13 cellular contexts compared by ENCODE assay signal in genomic region chr1:58905126-58905490, GRCh38.
DNase-seq lines count a peak whose midpoint lies in the region; ATAC-seq and TF ChIP-seq lines count a peak whose summit lies in the region.
"Had no signal": no experiment of that assay in that cellular context is flagged by ENCODE, and none has a peak within 500 bp of the region (broad histone marks: within the 10 kb centered on the region; RNA-seq: fewer than 3 reads in every experiment).

No MANE protein-coding gene starts in this region.

- no peaks in the 10 kb centered on the region for H3K9me3 Mint-ChIP-seq in T-helper 2 cell treated with Interferon-gamma antibody and Interleukin-4, amounts not matched to agents 5 μg/mL and 100 μg/mL, for 36 hours
- H3K9me3 Mint-ChIP-seq in effector memory CD8-positive, alpha-beta T cell, result no peaks in the 10 kb centered on the region
- no peaks in the 10 kb centered on the region for H3K9me3 Mint-ChIP-seq in stimulated activated effector memory CD8-positive, alpha-beta T cell treated with anti-CD3 and anti-CD28 coated beads, Interleukin-12 subunit alpha, Interleukin-12 subunit beta, amount 100 ng/mL, for 72 hours

- intact Hi-C loops in left colon (cut with DNase I, micrococcal nuclease), result no loop called here

- peak overlapping the region; percentile 74 for H3K27ac ChIP-seq in RWPE2 (ENCODE audit: poor library complexity, severe bottlenecking)
- H3K27ac ChIP-seq: SJSA1 had no signal

- peak overlapping the region; percentile 49 for H3K4me3 Mint-ChIP-seq in T-helper 2 cell treated with Interferon-gamma antibody and Interleukin-4, amounts not matched to agents 5 μg/mL and 100 μg/mL, for 36 hours
- peak overlapping the region; percentile 36 to 82 for H3K4me3 Mint-ChIP-seq in effector memory CD8-positive, alpha-beta T cell
- H3K4me3 Mint-ChIP-seq in stimulated activated effector memory CD8-positive, alpha-beta T cell treated with anti-CD3 and anti-CD28 coated beads, Interleukin-12 subunit alpha, Interleukin-12 subunit beta, amount 100 ng/mL, for 72 hours, result peak overlapping the region; percentile 73

- H3K4me1 ChIP-seq in RWPE2 (ENCODE audit: insufficient read depth, poor library complexity, severe bottlenecking), result peaks cover 24% of the 10 kb centered on the region

- no peaks in the 10 kb centered on the region for H3K36me3 Mint-ChIP-seq in T-helper 2 cell treated with Interferon-gamma antibody and Interleukin-4, amounts not matched to agents 5 μg/mL and 100 μg/mL, for 36 hours (ENCODE audit: low read depth)
- no peaks in the 10 kb centered on the region for H3K36me3 Mint-ChIP-seq in effector memory CD8-positive, alpha-beta T cell (ENCODE audit: insufficient read depth)
- peaks cover 6% of the 10 kb centered on the region for H3K36me3 Mint-ChIP-seq in stimulated activated effector memory CD8-positive, alpha-beta T cell treated with anti-CD3 and anti-CD28 coated beads, Interleukin-12 subunit alpha, Interleukin-12 subunit beta, amount 100 ng/mL, for 72 hours

- no peaks in the 10 kb centered on the region for H3K9me3 ChIP-seq in RWPE2 (ENCODE audit: severe bottlenecking)
- H3K9me3 ChIP-seq: SJSA1, testis had no signal

- no peaks in the 10 kb centered on the region for H3K27me3 Mint-ChIP-seq in T-helper 2 cell treated with Interferon-gamma antibody and Interleukin-4, amounts not matched to agents 5 μg/mL and 100 μg/mL, for 36 hours (ENCODE audit: low read depth)
- no peaks in the 10 kb centered on the region for H3K27me3 Mint-ChIP-seq in effector memory CD8-positive, alpha-beta T cell

- peak overlapping the region; percentile 18 for H3K27ac Mint-ChIP-seq in T-helper 2 cell treated with Interferon-gamma antibody and Interleukin-4, amounts not matched to agents 5 μg/mL and 100 μg/mL, for 36 hours
- peak overlapping the region in 1 of 2 donors; percentile 95 for H3K27ac Mint-ChIP-seq in effector memory CD8-positive, alpha-beta T cell
- peak overlapping the region; percentile 27 for H3K27ac Mint-ChIP-seq in stimulated activated effector memory CD8-positive, alpha-beta T cell treated with anti-CD3 and anti-CD28 coated beads, Interleukin-12 subunit alpha, Interleukin-12 subunit beta, amount 100 ng/mL, for 72 hours

- DNase-seq in T-helper 2 cell treated with Interferon-gamma antibody and Interleukin-4, amounts not matched to agents 5 μg/mL and 100 μg/mL, for 36 hours (ENCODE audit: low spot score), result no peak
- DNase-seq in T-helper 2 cell, result no peak
- no peak for DNase-seq in RWPE2 (ENCODE audit: low spot score)
- DNase-seq in effector memory CD8-positive, alpha-beta T cell, result no peak
- no peak for DNase-seq in stimulated activated effector memory CD8-positive, alpha-beta T cell treated with anti-CD3 and anti-CD28 coated beads, Interleukin-12 subunit alpha, Interleukin-12 subunit beta, amount 100 ng/mL, for 72 hours (ENCODE audit: low spot score in 2 of 2)
- DNase-seq in NCI-H2196 (lab: John Stamatoyannopoulos, UW; ENCODE audit: unreplicated experiment), result no peak
- no peak for DNase-seq in NCI-H510A (lab: John Stamatoyannopoulos, UW)
- no peak for DNase-seq in left colon
- DNase-seq: DMS 273 treated with DMSO at 0.1 percent for 48 hours, NCI-H1694, small intestine, testis had no signal

- no peak overlapping the region for H3K4me3 ChIP-seq in RWPE2 (ENCODE audit: severe bottlenecking)
- H3K4me3 ChIP-seq: SJSA1, testis had no signal

- peaks cover 29% of the 10 kb centered on the region for H3K4me1 Mint-ChIP-seq in T-helper 2 cell treated with Interferon-gamma antibody and Interleukin-4, amounts not matched to agents 5 μg/mL and 100 μg/mL, for 36 hours (ENCODE audit: low read depth)
- peaks cover 6 to 8% of the 10 kb centered on the region in 2 donors for H3K4me1 Mint-ChIP-seq in effector memory CD8-positive, alpha-beta T cell (ENCODE audit: low read depth in 2 of 2)
- H3K4me1 Mint-ChIP-seq in stimulated activated effector memory CD8-positive, alpha-beta T cell treated with anti-CD3 and anti-CD28 coated beads, Interleukin-12 subunit alpha, Interleukin-12 subunit beta, amount 100 ng/mL, for 72 hours, result peaks cover 20% of the 10 kb centered on the region

- TF ChIP-seq CTCF in RWPE2 (IDR thresholded peaks at IDR 0.05; ENCODE audit: poor library complexity, severe bottlenecking), result no peak

- H3K27me3 ChIP-seq in RWPE2 (ENCODE audit: insufficient read depth, poor library complexity, severe bottlenecking), result no peaks in the 10 kb centered on the region
- H3K27me3 ChIP-seq: SJSA1, testis had no signal

- ATAC-seq in RWPE2 (ENCODE audit: low read depth) (no peak), left colon (no peak)
- ATAC-seq in effector memory CD8-positive, alpha-beta T cell (replicated peaks), result no peak
- no peak for ATAC-seq in stimulated activated effector memory CD8-positive, alpha-beta T cell treated with anti-CD3 and anti-CD28 coated beads, Interleukin-12 subunit alpha, Interleukin-12 subunit beta, amount 100 ng/mL, for 72 hours

- no peaks in the 10 kb centered on the region for H3K36me3 ChIP-seq in RWPE2 (ENCODE audit: low read depth)
- H3K36me3 ChIP-seq: SJSA1 had no signal
